In genomic region chr1:31423418-31423947, GRCh38 we compare ENCODE assay signal across 8 cellular contexts. TPM values are rescaled to one million over a fixed set of nuclear protein-coding genes. Genes with fewer than 3 reads are reported as not detected.
DNase-seq lines count a peak whose midpoint lies in the region; ATAC-seq lines count a peak whose summit lies in the region.

No MANE protein-coding gene starts in this region.

- H3K4me1 Mint-ChIP-seq in stimulated activated naive CD8-positive, alpha-beta T cell treated with anti-CD3 and anti-CD28 coated beads, Interleukin-15, amount 100 ng/mL, for 72 hours: peaks cover 14% of the 10 kb centered on the region
- H3K4me1 Mint-ChIP-seq in activated CD4-positive, alpha-beta T cell treated with anti-CD3 and anti-CD28 coated beads for 36 hours: no peaks in the 10 kb centered on the region

- H3K4me3 Mint-ChIP-seq in stimulated activated naive CD8-positive, alpha-beta T cell treated with anti-CD3 and anti-CD28 coated beads, Interleukin-15, amount 100 ng/mL, for 72 hours: no peak overlapping the region
- H3K4me3 Mint-ChIP-seq in activated CD4-positive, alpha-beta T cell treated with anti-CD3 and anti-CD28 coated beads for 36 hours: no peak overlapping the region

- intact Hi-C loops in activated CD4-positive, alpha-beta T cell treated with anti-CD3 and anti-CD28 coated beads for 36 hours (cut with DNase I, micrococcal nuclease): loop anchor here in 1 of 2 experiments (2.0 kb wide), 1 partner anchor 125 kb away; no protein-coding TSS in a partner anchor

- no peak overlapping the region for H3K27ac Mint-ChIP-seq in stimulated activated naive CD8-positive, alpha-beta T cell treated with anti-CD3 and anti-CD28 coated beads, Interleukin-15, amount 100 ng/mL, for 72 hours
- no peak overlapping the region for H3K27ac Mint-ChIP-seq in activated CD4-positive, alpha-beta T cell treated with anti-CD3 and anti-CD28 coated beads for 36 hours

- ATAC-seq in stimulated activated naive CD8-positive, alpha-beta T cell treated with anti-CD3 and anti-CD28 coated beads, Interleukin-15, Interleukin-2, amounts not matched to agents 100 U/mL and 50 U/mL, for 24 hours: no peak
- no peak for ATAC-seq in stimulated activated naive CD8-positive, alpha-beta T cell treated with anti-CD3 and anti-CD28 coated beads, Interleukin-15, amount 100 ng/mL, for 72 hours
- ATAC-seq in HG02870 (IDR thresholded peaks at IDR 0.05; ENCODE audit: unreplicated experiment): peak; percentile 74
- no peak for ATAC-seq in left lobe of liver
- ATAC-seq in activated CD4-positive, alpha-beta T cell treated with anti-CD3 and anti-CD28 coated beads for 36 hours: no peak

- peak; percentile 20 for DNase-seq in stimulated activated naive CD8-positive, alpha-beta T cell treated with anti-CD3 and anti-CD28 coated beads, Interleukin-15, Interleukin-2, amounts not matched to agents 100 U/mL and 50 U/mL, for 24 hours
- DNase-seq in stimulated activated naive CD8-positive, alpha-beta T cell treated with anti-CD3 and anti-CD28 coated beads, Interleukin-15, amount 100 ng/mL, for 72 hours: no peak
- DNase-seq in NCI-H2107 (lab: John Stamatoyannopoulos, UW) (peak; percentile 5), left lobe of liver (ENCODE audit: low spot score) (no peak), D341Med (ENCODE audit: low spot score) (no peak), NCI-H1105 (lab: John Stamatoyannopoulos, UW) (no peak)
- DNase-seq in activated CD4-positive, alpha-beta T cell treated with anti-CD3 and anti-CD28 coated beads for 36 hours: no peak

- no peaks in the 10 kb centered on the region for H3K36me3 Mint-ChIP-seq in activated CD4-positive, alpha-beta T cell treated with anti-CD3 and anti-CD28 coated beads for 36 hours (ENCODE audit: low read depth)

- H3K9me3 Mint-ChIP-seq in stimulated activated naive CD8-positive, alpha-beta T cell treated with anti-CD3 and anti-CD28 coated beads, Interleukin-15, amount 100 ng/mL, for 72 hours: no peaks in the 10 kb centered on the region
- H3K9me3 Mint-ChIP-seq in activated CD4-positive, alpha-beta T cell treated with anti-CD3 and anti-CD28 coated beads for 36 hours (ENCODE audit: low read depth): no peaks in the 10 kb centered on the region

- H3K27me3 Mint-ChIP-seq in stimulated activated naive CD8-positive, alpha-beta T cell treated with anti-CD3 and anti-CD28 coated beads, Interleukin-15, amount 100 ng/mL, for 72 hours: peaks cover 35% of the 10 kb centered on the region
- H3K27me3 Mint-ChIP-seq in activated CD4-positive, alpha-beta T cell treated with anti-CD3 and anti-CD28 coated beads for 36 hours: peaks cover 14% of the 10 kb centered on the region

- POLR2A ChIA-PET in activated CD4-positive, alpha-beta T cell treated with anti-CD3 and anti-CD28 coated beads for 36 hours (lab: Charles Lee): no interaction called here

- CTCF ChIA-PET in activated CD4-positive, alpha-beta T cell treated with anti-CD3 and anti-CD28 coated beads for 36 hours (lab: Charles Lee): interaction anchor here (0.6 to 0.9 kb wide), 5 partner anchors 18 to 264 kb away, joined by 3 to 5 read pairs (median 3); no protein-coding TSS in a partner anchor

RNA-seq across cellular contexts. Expression of gene SERINC2, which starts 10.5 kb away (rescaled TPM):
- total RNA-seq in left lobe of liver: 69.1 TPM
- under 1 TPM in 1 of 2 experiments, not detected in 1; 0.14 TPM for total RNA-seq in activated CD4-positive, alpha-beta T cell treated with anti-CD3 and anti-CD28 coated beads for 36 hours

RNA-seq across cellular contexts. Expression of gene FABP3, which starts 50.6 kb away (rescaled TPM):
- total RNA-seq in left lobe of liver: 3.0 TPM
- not detected for total RNA-seq in activated CD4-positive, alpha-beta T cell treated with anti-CD3 and anti-CD28 coated beads for 36 hours

Comparison
In these comparisons a context has a peak if more than half of its experiments do, and no peak if none do; other contexts are left out.
1. DNase-seq: peak in stimulated activated naive CD8-positive, alpha-beta T cell treated with anti-CD3 and anti-CD28 coated beads, Interleukin-15, Interleukin-2, amounts not matched to agents 100 U/mL and 50 U/mL, for 24 hours (single experiment) and NCI-H2107 (single experiment); none in stimulated activated naive CD8-positive, alpha-beta T cell treated with anti-CD3 and anti-CD28 coated beads, Interleukin-15, amount 100 ng/mL, for 72 hours (0 of 2), left lobe of liver (single experiment), activated CD4-positive, alpha-beta T cell treated with anti-CD3 and anti-CD28 coated beads for 36 hours (single experiment), D341Med (single experiment) and NCI-H1105 (single experiment).
2. RNA of gene SERINC2, which starts 10.5 kb away (total RNA-seq): 69.1 TPM in left lobe of liver (single experiment); 0.14 TPM in activated CD4-positive, alpha-beta T cell treated with anti-CD3 and anti-CD28 coated beads for 36 hours; every median in the first group is over 10 times any median in the second.